18 cellular contexts compared by ENCODE assay signal in the genomic region with DNA sequence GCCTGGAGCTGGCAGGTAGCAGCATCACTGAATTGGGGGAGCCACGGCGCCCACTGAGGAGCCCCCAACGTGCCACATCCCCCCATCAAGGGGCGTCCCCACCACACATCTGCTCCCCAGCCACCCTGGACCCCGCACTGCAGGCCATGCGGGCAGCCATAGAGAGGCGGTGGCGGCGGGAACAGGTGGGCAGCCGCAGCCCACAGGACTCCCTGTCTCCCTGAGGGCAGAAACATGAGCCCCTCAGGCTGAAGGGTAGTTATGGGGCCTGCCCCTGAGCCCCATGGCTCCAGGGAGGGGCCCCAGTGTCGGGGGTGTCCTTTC. TPM values are rescaled to one million over a fixed set of nuclear protein-coding genes. Genes with fewer than 3 reads are reported as not detected.
DNase-seq lines count a peak whose midpoint lies in the region; ATAC-seq and TF ChIP-seq lines count a peak whose summit lies in the region.
"Had no signal": no experiment of that assay in that cellular context is flagged by ENCODE, and none has a peak within 500 bp of the region (broad histone marks: within the 10 kb centered on the region; RNA-seq: fewer than 3 reads in every experiment).

No MANE protein-coding gene starts in this region.

- no peak overlapping the region for H3K27ac Mint-ChIP-seq in activated naive CD4-positive, alpha-beta T cell treated with anti-CD3 and anti-CD28 coated beads for 36 hours
- H3K27ac Mint-ChIP-seq in WTC11, result no peak overlapping the region
- no peak overlapping the region for H3K27ac Mint-ChIP-seq in HFFc6
- H3K27ac Mint-ChIP-seq: CD8-positive, alpha-beta memory T cell had no signal

- DNase-seq in activated naive CD4-positive, alpha-beta T cell treated with anti-CD3 and anti-CD28 coated beads for 36 hours, result peak; percentile 2
- DNase-seq in activated naive CD4-positive, alpha-beta T cell treated with anti-CD3 and anti-CD28 coated beads, Interleukin-2, amount 50 U/mL, for 16 hours, result no peak
- peak; percentile 6 for DNase-seq in WTC11 (ENCODE audit: low spot score)
- DNase-seq in osteoblast (ENCODE audit: insufficient read length, low spot score, missing footprints), result peak; percentile 74
- no peak for DNase-seq in amniotic stem cell (lab: John Stamatoyannopoulos, UW)
- DNase-seq in COLO829 (ENCODE audit: low spot score), result no peak
- DNase-seq in HFFc6, result no peak
- DNase-seq: ACHN, GDM1, NCI-H1092, NCI-H1694, NCI-H510A treated with DMSO at 0.1 percent for 48 hours, PC-9 had no signal

- intact Hi-C loops in activated naive CD4-positive, alpha-beta T cell treated with anti-CD3 and anti-CD28 coated beads for 36 hours (cut with micrococcal nuclease), result no loop called here

- H3K27me3 ChIP-seq in osteoblast (ENCODE audit: insufficient read depth, low read length), result peaks cover 3% of the 10 kb centered on the region

- H3K4me3 Mint-ChIP-seq in activated naive CD4-positive, alpha-beta T cell treated with anti-CD3 and anti-CD28 coated beads for 36 hours, result no peak overlapping the region
- H3K4me3 Mint-ChIP-seq in WTC11 (no peak overlapping the region), HFFc6 (no peak overlapping the region)
- H3K4me3 Mint-ChIP-seq: CD8-positive, alpha-beta memory T cell had no signal

- peaks cover 3% of the 10 kb centered on the region for H3K27me3 Mint-ChIP-seq in activated naive CD4-positive, alpha-beta T cell treated with anti-CD3 and anti-CD28 coated beads for 36 hours (ENCODE audit: low read depth)
- H3K27me3 Mint-ChIP-seq in WTC11 (ENCODE audit: low read depth) (no peaks in the 10 kb centered on the region), HFFc6 (ENCODE audit: insufficient read depth) (peaks cover 9% of the 10 kb centered on the region)

- no peaks in the 10 kb centered on the region for H3K4me1 ChIP-seq in osteoblast (ENCODE audit: insufficient read depth, low read length)
- H3K4me1 ChIP-seq: HAP-1 had no signal

- H3K36me3 ChIP-seq in osteoblast (ENCODE audit: insufficient read depth, low read length), result no peaks in the 10 kb centered on the region
- H3K36me3 ChIP-seq: HAP-1 had no signal

- H3K36me3 Mint-ChIP-seq in activated naive CD4-positive, alpha-beta T cell treated with anti-CD3 and anti-CD28 coated beads for 36 hours (ENCODE audit: low read depth), result no peaks in the 10 kb centered on the region
- H3K36me3 Mint-ChIP-seq in WTC11, result no peaks in the 10 kb centered on the region
- H3K36me3 Mint-ChIP-seq in HFFc6 (ENCODE audit: low read depth), result no peaks in the 10 kb centered on the region

- no peak overlapping the region for H3K4me2 ChIP-seq in osteoblast (ENCODE audit: insufficient read depth, low read length)
- H3K4me2 ChIP-seq: PC-9 had no signal

- POLR2A ChIA-PET in WTC11 (lab: Charles Lee), result no interaction called here

- CTCF ChIA-PET in activated naive CD4-positive, alpha-beta T cell treated with anti-CD3 and anti-CD28 coated beads for 36 hours (lab: Charles Lee), result no interaction called here
- CTCF ChIA-PET in WTC11 (lab: Charles Lee), result interaction anchor here (0.9 to 2.9 kb wide), 2 partner anchors 18 to 81 kb away, joined by 3 to 11 read pairs; no protein-coding TSS in a partner anchor

- H2AFZ ChIP-seq in osteoblast (ENCODE audit: low read length), result no peak overlapping the region
- H2AFZ ChIP-seq: PC-9 had no signal

- peaks cover 5% of the 10 kb centered on the region for H3K9me3 Mint-ChIP-seq in activated naive CD4-positive, alpha-beta T cell treated with anti-CD3 and anti-CD28 coated beads for 36 hours
- peaks cover 3% of the 10 kb centered on the region; the same call in 1 of the 2 replicates for H3K9me3 Mint-ChIP-seq in WTC11
- H3K9me3 Mint-ChIP-seq in HFFc6, result peaks cover 9% of the 10 kb centered on the region; the same call in 1 of the 2 replicates

- no peak for ATAC-seq in WTC11
- ATAC-seq: GM12878 had no signal

- TF ChIP-seq CTCF in WTC11 (IDR thresholded peaks at IDR 0.05) (no peak), osteoblast (IDR thresholded peaks at IDR 0.05; ENCODE audit: extremely low read depth, low read depth, low read length) (no peak), HFFc6 (IDR thresholded peaks at IDR 0.05) (no peak)

- no peak overlapping the region for H3K27ac ChIP-seq in osteoblast (ENCODE audit: low read depth, low read length)
- H3K27ac ChIP-seq: PC-9 had no signal

- no peaks in the 10 kb centered on the region for H3K79me2 ChIP-seq in osteoblast (ENCODE audit: insufficient read depth, low read length)

- no peaks in the 10 kb centered on the region for H3K4me1 Mint-ChIP-seq in activated naive CD4-positive, alpha-beta T cell treated with anti-CD3 and anti-CD28 coated beads for 36 hours (ENCODE audit: low read depth)
- H3K4me1 Mint-ChIP-seq in WTC11, result no peaks in the 10 kb centered on the region
- no peaks in the 10 kb centered on the region for H3K4me1 Mint-ChIP-seq in HFFc6 (ENCODE audit: low read depth)
- H3K4me1 Mint-ChIP-seq: CD8-positive, alpha-beta memory T cell had no signal

- H4K20me1 ChIP-seq in osteoblast (ENCODE audit: insufficient read depth, low read length), result no peaks in the 10 kb centered on the region

- no peaks in the 10 kb centered on the region for H3K9me3 ChIP-seq in osteoblast (ENCODE audit: low read depth, low read length)
- H3K9me3 ChIP-seq: HAP-1 had no signal

- H3K4me3 ChIP-seq in osteoblast (ENCODE audit: insufficient read depth, low read length), result no peak overlapping the region
- H3K4me3 ChIP-seq: GM12878, HAP-1, PC-9 had no signal

TF ChIP-seq in WTC11, 78 proteins besides CTCF, POLR2A, EP300 and RAD21:
- TF ChIP-seq ZNF512 (CRISPR knock-in tag; IDR thresholded peaks at IDR 0.05; ENCODE audit: borderline replicate concordance) (no peak), IRF2 (CRISPR knock-in tag; IDR thresholded peaks at IDR 0.05; ENCODE audit: borderline replicate concordance, low read depth) (no peak), E2F1 (CRISPR knock-in tag; IDR thresholded peaks at IDR 0.05) (no peak), NR3C1 (CRISPR knock-in tag; conservative IDR thresholded peaks at IDR 0.05; ENCODE audit: low read depth) (no peak), ZNF263 (CRISPR knock-in tag; IDR thresholded peaks at IDR 0.05; ENCODE audit: low read depth) (no peak)

RNA-seq across cellular contexts. Expression of gene CROCC2, which starts 26.6 kb away (rescaled TPM):
- total RNA-seq in activated naive CD4-positive, alpha-beta T cell treated with anti-CD3 and anti-CD28 coated beads for 36 hours, result not detected
- not detected in 3 replicates for total RNA-seq in WTC11 (2021)
- under 0.01 TPM in 2 replicates for total RNA-seq in osteoblast
- not detected for total RNA-seq in HFFc6 (2021; fragmentation: NEBNext Ultra II Directional; extraction: Animal tissue kit (Norgen Biotek cat#: 25700))
- total RNA-seq: CD8-positive, alpha-beta memory T cell; GM12878; HT-29; MCF 10A; PC-9 had no signal

RNA-seq across cellular contexts. Expression of gene MAB21L4, which starts 36.7 kb away (rescaled TPM):
- total RNA-seq in activated naive CD4-positive, alpha-beta T cell treated with anti-CD3 and anti-CD28 coated beads for 36 hours, result not detected
- not detected in 3 replicates for total RNA-seq in WTC11 (2021)
- total RNA-seq in osteoblast, result not detected in 2 replicates
- not detected for total RNA-seq in HFFc6 (2021; fragmentation: NEBNext Ultra II Directional; extraction: Animal tissue kit (Norgen Biotek cat#: 25700))
- total RNA-seq: CD8-positive, alpha-beta memory T cell; GM12878; MCF 10A had no signal

Comparison
In these comparisons a context has a peak if more than half of its experiments do, and no peak if none do; other contexts are left out.
1. DNase-seq: peak in activated naive CD4-positive, alpha-beta T cell treated with anti-CD3 and anti-CD28 coated beads for 36 hours (single experiment), WTC11 (single experiment) and osteoblast (single experiment); none in activated naive CD4-positive, alpha-beta T cell treated with anti-CD3 and anti-CD28 coated beads, Interleukin-2, amount 50 U/mL, for 16 hours (single experiment), amniotic stem cell (single experiment), COLO829 (single experiment) and HFFc6 (single experiment).